In genomic region chr4:43843501-43843900, GRCh38 we compare ENCODE assay signal across 12 cellular contexts.
DNase-seq lines count a peak whose midpoint lies in the region; TF ChIP-seq lines count a peak whose summit lies in the region.
"Had no signal": no experiment of that assay in that cellular context is flagged by ENCODE, and none has a peak within 500 bp of the region (broad histone marks: within the 10 kb centered on the region; RNA-seq: fewer than 3 reads in every experiment).

No MANE protein-coding gene starts in this region.

- H3K4me3 ChIP-seq in MG63 (no peak overlapping the region), choroid plexus epithelial cell (ENCODE audit: low read depth, low read length) (no peak overlapping the region), right atrium auricular region (no peak overlapping the region), tibial nerve (no peak overlapping the region)
- H3K4me3 ChIP-seq: left lung had no signal

- H3K27ac ChIP-seq in right atrium auricular region (no peak overlapping the region), tibial nerve (no peak overlapping the region)
- H3K27ac ChIP-seq: left lung had no signal

- H3K36me3 ChIP-seq in MG63 (no peaks in the 10 kb centered on the region), right atrium auricular region (no peaks in the 10 kb centered on the region), tibial nerve (no peaks in the 10 kb centered on the region)
- H3K36me3 ChIP-seq: left lung had no signal

- H3K9me3 Mint-ChIP-seq in neural crest cell = no peaks in the 10 kb centered on the region

- H3K27me3 Mint-ChIP-seq in neural crest cell (ENCODE audit: low read depth) = no peaks in the 10 kb centered on the region

- H3K4me1 ChIP-seq in right atrium auricular region = no peaks in the 10 kb centered on the region
- no peaks in the 10 kb centered on the region for H3K4me1 ChIP-seq in tibial nerve
- H3K4me1 ChIP-seq: left lung had no signal

- DNase-seq in G401 (ENCODE audit: low spot score) (peak; percentile 14), MG63 (peak; percentile 22), choroid plexus epithelial cell (ENCODE audit: low read depth) (peak; percentile 16), neural crest cell (ENCODE audit: low read depth, low spot score) (no peak), right atrium auricular region (ENCODE audit: low spot score) (no peak), UCSD-AML1 (lab: John Stamatoyannopoulos, UW; ENCODE audit: unreplicated experiment) (no peak), T1000 (lab: John Stamatoyannopoulos, UW) (no peak), tibial nerve (ENCODE audit: low spot score in 2 of 2) (no peak)
- DNase-seq: amniotic stem cell, left lung, NCI-H1694, NCI-H446 treated with DMSO at 0.1 percent for 48 hours had no signal

- TF ChIP-seq EP300 in tibial nerve (IDR thresholded peaks at IDR 0.05) = no peak

- TF ChIP-seq CTCF in choroid plexus epithelial cell (conservative IDR thresholded peaks at IDR 0.05; ENCODE audit: low read depth, low read length) (peak; percentile 11), neural crest cell (conservative IDR thresholded peaks at IDR 0.05) (peak; percentile 46), right atrium auricular region (IDR thresholded peaks at IDR 0.05) (no peak), tibial nerve (IDR thresholded peaks at IDR 0.05) (no peak)

- no peak overlapping the region for H3K27ac Mint-ChIP-seq in neural crest cell (ENCODE audit: unreplicated experiment)

- peaks cover 4% of the 10 kb centered on the region for H3K4me1 Mint-ChIP-seq in neural crest cell

- H3K9me3 ChIP-seq in MG63 (no peaks in the 10 kb centered on the region), right atrium auricular region (no peaks in the 10 kb centered on the region), tibial nerve (peaks cover 0 to 6% (median 0%) of the 10 kb centered on the region in 4 donors)

- WGBS in tibial nerve, 2 donors = 24 to 32% methylated on average over 1 of the region's 1 CpG

- H3K36me3 Mint-ChIP-seq in neural crest cell (ENCODE audit: low read depth) = no peaks in the 10 kb centered on the region

- no peak for TF ChIP-seq POLR2A in tibial nerve (IDR thresholded peaks at IDR 0.05)

- H3K27me3 ChIP-seq in MG63 = no peaks in the 10 kb centered on the region
- H3K27me3 ChIP-seq in right atrium auricular region = no peaks in the 10 kb centered on the region
- H3K27me3 ChIP-seq in tibial nerve = no peaks in the 10 kb centered on the region
- H3K27me3 ChIP-seq: left lung had no signal

- in situ Hi-C loops in G401 (cut with HindIII; ENCODE audit: low sequenced_read_pairs) = no loop called here

- H3K4me3 Mint-ChIP-seq in neural crest cell = no peak overlapping the region

Comparison
In these comparisons a context has a peak if more than half of its experiments do, and no peak if none do; other contexts are left out.
1. DNase-seq: peak in G401 (single experiment), MG63 (single experiment) and choroid plexus epithelial cell (single experiment); none in neural crest cell (single experiment), right atrium auricular region (single experiment), UCSD-AML1 (single experiment), T1000 (single experiment) and tibial nerve (0 of 2).
2. CTCF ChIP-seq: peak in choroid plexus epithelial cell (single experiment) and neural crest cell (single experiment); none in right atrium auricular region (0 of 2) and tibial nerve (0 of 5).